ENCODE assay signal across 8 cellular contexts in the genomic region with DNA sequence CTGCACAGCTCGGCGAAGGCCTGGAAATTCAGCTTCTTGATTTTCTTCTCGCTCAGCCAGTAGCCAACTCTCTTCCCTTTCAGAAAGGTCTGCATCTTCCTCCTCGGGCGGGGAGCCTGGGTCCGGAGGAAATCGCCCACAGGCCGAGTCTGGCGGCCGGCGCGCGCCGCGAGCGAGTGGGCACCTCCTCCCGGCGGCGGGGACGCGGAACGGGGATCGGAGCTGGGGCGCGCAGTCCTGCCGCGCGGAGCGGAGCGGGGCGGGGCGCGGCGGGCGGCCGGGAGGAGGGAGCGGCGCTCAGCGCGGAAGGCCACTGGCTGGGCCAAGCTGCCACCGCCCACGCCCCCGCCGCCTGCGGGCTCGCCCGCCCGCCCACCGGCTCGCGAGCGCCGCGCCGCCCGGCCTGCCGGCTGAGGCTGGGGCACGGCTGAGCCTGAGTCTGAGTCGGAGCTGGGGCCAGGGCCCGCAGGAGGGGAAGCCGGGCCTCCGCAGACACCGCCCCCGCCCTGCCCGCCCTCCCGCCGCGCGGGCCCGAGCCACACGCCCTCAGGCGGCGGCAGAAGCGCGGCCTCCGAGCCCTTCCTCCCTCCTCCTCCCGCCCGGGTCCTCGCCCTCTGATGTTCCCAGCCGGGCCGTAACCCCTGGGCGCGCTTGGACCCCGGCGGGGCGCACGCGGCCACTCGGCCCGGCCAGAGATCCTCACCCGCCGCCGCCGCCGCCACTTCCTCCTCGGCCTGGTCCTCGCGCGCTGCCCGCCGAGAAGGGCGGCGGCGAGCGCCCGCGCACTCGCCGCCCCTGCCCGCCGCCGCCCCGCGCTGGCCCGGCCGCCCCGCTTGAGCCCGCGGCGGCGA. TPM values are rescaled to one million over a fixed set of nuclear protein-coding genes. Genes with fewer than 3 reads are reported as not detected.
DNase-seq lines count a peak whose midpoint lies in the region; ATAC-seq and TF ChIP-seq lines count a peak whose summit lies in the region.

No MANE protein-coding gene starts in this region.

- no peaks in the 10 kb centered on the region for H3K36me3 ChIP-seq in adipocyte (ENCODE audit: control insufficient read depth, insufficient read depth, low read length, severe bottlenecking)
- H3K36me3 ChIP-seq in prostate gland, result no peaks in the 10 kb centered on the region

- no peaks in the 10 kb centered on the region for H3K9me3 ChIP-seq in adipocyte (ENCODE audit: control insufficient read depth, low read length)
- no peaks in the 10 kb centered on the region for H3K9me3 ChIP-seq in prostate gland

- TF ChIP-seq POLR2A in GM10847 (IDR thresholded peaks at IDR 0.05; ENCODE audit: extremely low read depth, insufficient read length) (peak; percentile 17), prostate gland (IDR thresholded peaks at IDR 0.05) (peak; percentile 54)

- H3K4me1 ChIP-seq in adipocyte (ENCODE audit: control insufficient read depth, insufficient read depth, low read length) (peaks cover 31% of the 10 kb centered on the region), prostate gland (replicated peaks) (peaks cover 7% of the 10 kb centered on the region)

- peak in 1 of 4 experiments; percentile 3 for TF ChIP-seq CTCF in prostate gland (IDR thresholded peaks at IDR 0.05)

- peak overlapping the region; percentile 85 for H3K9ac ChIP-seq in adipocyte (ENCODE audit: low read length)

- H3K27ac ChIP-seq in prostate gland, result peak overlapping the region; percentile 94

- DNase-seq in NCI-H1048 (lab: John Stamatoyannopoulos, UW) (peak; percentile 72), SW 1271 (lab: John Stamatoyannopoulos, UW) (peak; percentile 25 to 71), adipocyte (ENCODE audit: low read depth) (peak; percentile 96), left cardiac atrium (peak; percentile 92), prostate gland (ENCODE audit: low spot score) (peak; percentile 81), ureter (ENCODE audit: low spot score) (peak; percentile 89)

- peak overlapping the region; percentile 86 for H3K4me3 ChIP-seq in adipocyte (ENCODE audit: low read length)
- H3K4me3 ChIP-seq in prostate gland, result peak overlapping the region; percentile 85 to 89

- WGBS in prostate gland, result under 1% methylated on average over 41 of the region's 121 CpGs

- ATAC-seq in HG02588 (IDR thresholded peaks at IDR 0.05; ENCODE audit: unreplicated experiment), result peak; percentile 81
- peak; percentile 93 to 94 for ATAC-seq in left cardiac atrium

- intact Hi-C loops in left cardiac atrium (cut with DNase I) (loop anchor here in 1 of 2 donors (5.0 to 10.0 kb wide), 2 partner anchors 80 to 163 kb away; no protein-coding TSS in a partner anchor), prostate gland (cut with DNase I) (loop anchor here (5.0 kb wide), 2 partner anchors 67 to 143 kb away; a partner anchor contains a TSS)

- H3K27me3 ChIP-seq in adipocyte (replicated peaks; ENCODE audit: control insufficient read depth, insufficient read depth, low read length), result no peaks in the 10 kb centered on the region
- H3K27me3 ChIP-seq in prostate gland (replicated peaks; ENCODE audit: insufficient read depth), result no peaks in the 10 kb centered on the region

RNA-seq across cellular contexts. Expression of a gene that starts 0.4 kb away (rescaled TPM):
- total RNA-seq in left cardiac atrium, result 10 to 100 TPM; 92.0 to 99.9 TPM
- 100 to 1,000 TPM in 1 of 2 donors, 10 to 100 TPM in 1; 77.1 to 118 TPM for total RNA-seq in prostate gland
- total RNA-seq in ureter, result 70.4 TPM

Comparison
In these comparisons a context has a peak if more than half of its experiments do, and no peak if none do; other contexts are left out.
1. Peak in every context shown above with its lines: DNase-seq, ATAC-seq, H3K4me3 ChIP-seq and H3K27ac ChIP-seq.